10 cellular contexts compared by ENCODE assay signal in genomic region chr9:105416840-105417239, GRCh38. TPM values are rescaled to one million over a fixed set of nuclear protein-coding genes. Genes with fewer than 3 reads are reported as not detected.
A peak's percentile ranks its signal among the peaks of the same experiment; 100 is the strongest.
DNase-seq lines count a peak whose midpoint lies in the region; ATAC-seq and TF ChIP-seq lines count a peak whose summit lies in the region.
"Had no signal": no experiment of that assay in that cellular context is flagged by ENCODE, and none has a peak within 500 bp of the region (broad histone marks: within the 10 kb centered on the region; RNA-seq: fewer than 3 reads in every experiment).

No MANE protein-coding gene starts in this region.

- H3K9me3 ChIP-seq in mucosa of descending colon (no peaks in the 10 kb centered on the region), right cardiac atrium (ENCODE audit: control insufficient read depth, low read length) (no peaks in the 10 kb centered on the region)

- H3K36me3 ChIP-seq in mucosa of descending colon (ENCODE audit: low read depth) = no peaks in the 10 kb centered on the region
- H3K36me3 ChIP-seq: gastroesophageal sphincter had no signal

- ATAC-seq in GM18870 (IDR thresholded peaks at IDR 0.05; ENCODE audit: unreplicated experiment) = peak; percentile 92
- peak; percentile 60 for ATAC-seq in GM21717 (IDR thresholded peaks at IDR 0.05; ENCODE audit: unreplicated experiment)
- ATAC-seq in HG03108 (IDR thresholded peaks at IDR 0.05; ENCODE audit: unreplicated experiment) = peak; percentile 80
- peak; percentile 29 for ATAC-seq in mucosa of descending colon
- ATAC-seq in right cardiac atrium = no peak
- ATAC-seq: gastroesophageal sphincter; stimulated activated naive CD8-positive, alpha-beta T cell treated with anti-CD3 and anti-CD28 coated beads, Interleukin-15, amount 100 ng/mL, for 72 hours had no signal

- TF ChIP-seq CTCF in mucosa of descending colon (IDR thresholded peaks at IDR 0.05) = no peak
- no peak for TF ChIP-seq CTCF in foreskin fibroblast (IDR thresholded peaks at IDR 0.05; ENCODE audit: low read depth, low read length)

- H3K4me1 ChIP-seq in mucosa of descending colon (ENCODE audit: low read depth) = peaks cover 9% of the 10 kb centered on the region
- H3K4me1 ChIP-seq in right cardiac atrium (ENCODE audit: control insufficient read depth, insufficient read depth, low read length) = no peaks in the 10 kb centered on the region

- 90% methylated on average over 1 of the region's 1 CpG for WGBS in right cardiac atrium

- H3K4me3 ChIP-seq in mucosa of descending colon (no peak overlapping the region), foreskin fibroblast (ENCODE audit: low read depth in 1 of 2, low read length in 2 of 2) (no peak overlapping the region), right cardiac atrium (ENCODE audit: low read length) (no peak overlapping the region)
- H3K4me3 ChIP-seq: gastroesophageal sphincter had no signal

- no peak overlapping the region for H3K27ac ChIP-seq in right cardiac atrium (ENCODE audit: low read length)
- H3K27ac ChIP-seq: gastroesophageal sphincter had no signal

- H3K27me3 ChIP-seq in right cardiac atrium (ENCODE audit: control insufficient read depth, insufficient read depth) = no peaks in the 10 kb centered on the region
- H3K27me3 ChIP-seq: gastroesophageal sphincter had no signal

- DNase-seq in mucosa of descending colon (no peak), foreskin fibroblast (no peak), NCI-H524 treated with DMSO at 0.1 percent for 48 hours (lab: John Stamatoyannopoulos, UW) (no peak), right cardiac atrium (no peak)
- DNase-seq: activated CD4-positive, alpha-beta T cell treated with anti-CD3 and anti-CD28 coated beads for 1 hour; stimulated activated naive CD8-positive, alpha-beta T cell treated with anti-CD3 and anti-CD28 coated beads, Interleukin-15, amount 100 ng/mL, for 72 hours had no signal

- intact Hi-C loops in mucosa of descending colon (cut with DNase I, micrococcal nuclease) = loop anchor here (10.0 kb wide), 3 partner anchors 232 to 492 kb away; partner anchors contain the start of gene ABCA1 (in 1 of the 2)
- intact Hi-C loops in right cardiac atrium (cut with DNase I) = loop anchor here (5.0 to 10.0 kb wide), 4 partner anchors 260 to 552 kb away; no protein-coding TSS in a partner anchor

RNA-seq across cellular contexts. Expression of gene FSD1L, which starts 31.0 kb away (rescaled TPM):
- total RNA-seq in mucosa of descending colon = 1 to 10 TPM; 7.8 to 9.9 (median 9.9) TPM
- 1 to 10 TPM; 2.9 to 5.3 (median 3.8) TPM for total RNA-seq in right cardiac atrium
- polyA plus RNA-seq in right cardiac atrium = 1.0 TPM

Comparison
In these comparisons a context has a peak if more than half of its experiments do, and no peak if none do; other contexts are left out.
1. ATAC-seq: peak in GM18870 (single experiment), GM21717 (single experiment), HG03108 (single experiment) and mucosa of descending colon (single experiment); none in right cardiac atrium (0 of 2).